ENCODE assay signal across 1 cellular context in the genomic region with DNA sequence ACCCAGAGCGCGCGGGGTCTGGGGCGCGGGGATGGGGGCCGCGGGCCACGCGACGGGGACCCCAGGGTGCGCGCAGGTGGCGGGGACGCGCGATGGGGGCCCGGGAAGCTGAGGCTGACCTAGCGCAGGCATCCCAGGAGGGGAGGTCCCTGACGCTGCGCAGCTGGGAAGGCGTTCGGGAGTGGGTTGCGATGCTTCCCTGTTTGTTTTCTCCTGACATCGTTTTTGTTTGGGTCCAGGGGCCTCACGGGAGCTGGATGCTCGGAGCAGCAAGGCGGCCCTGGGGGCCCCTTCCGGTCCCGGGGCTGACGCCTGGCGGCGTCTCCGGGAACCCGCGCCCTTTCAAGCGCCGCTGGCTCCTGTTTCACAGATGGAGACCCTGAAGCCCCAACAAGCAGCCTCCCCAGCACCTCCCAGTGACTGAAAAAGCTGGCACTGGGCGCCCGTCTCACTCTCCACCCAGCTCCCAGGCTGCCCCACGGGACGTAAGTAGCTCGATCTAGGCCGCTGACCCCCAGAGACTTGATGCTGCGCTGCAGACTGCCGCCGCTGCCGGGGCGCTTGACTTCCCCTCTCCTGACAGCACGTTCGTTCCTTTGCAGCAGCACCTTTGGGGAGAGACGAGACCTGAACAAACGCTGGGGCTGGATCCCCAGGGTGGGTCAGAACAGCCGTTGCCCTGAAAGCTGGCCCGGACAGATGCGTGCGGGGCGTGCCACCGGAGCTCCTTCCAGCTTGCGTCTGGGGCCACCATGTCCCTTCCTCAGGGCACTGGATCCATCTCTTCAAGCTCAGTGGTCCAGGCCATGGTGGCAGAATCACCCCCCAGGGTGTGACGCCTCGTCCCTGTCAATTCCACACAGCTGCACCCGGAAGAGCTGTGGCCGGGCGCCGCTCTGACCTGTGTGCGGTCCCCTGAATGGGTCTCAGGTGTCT.
TF ChIP-seq lines count a peak whose summit lies in the region.

No MANE protein-coding gene starts in this region.

TF ChIP-seq in H1, 55 proteins besides CTCF, POLR2A, EP300 and RAD21 (continued from another document):
- TF ChIP-seq SIN3A (conservative IDR thresholded peaks at IDR 0.05 in 1 of 2, IDR thresholded peaks at IDR 0.05 in 1 of 2; ENCODE audit: low read depth in 1 of 2, low read length in 2 of 2) (0 out of 4 replicates have a peak, but pooled peaks of 1 of the 2 experiments have one; percentile 61), SP2 (IDR thresholded peaks at IDR 0.05; ENCODE audit: low read length) (no peak), EZH2 (IDR thresholded peaks at IDR 0.05; ENCODE audit: low read depth, low read length, severe bottlenecking) (no peak), GTF2F1 (IDR thresholded peaks at IDR 0.05; ENCODE audit: borderline replicate concordance, low read depth, low read length) (no peak), SIX5 (IDR thresholded peaks at IDR 0.05; ENCODE audit: low read depth, low read length) (no peak), ASH2L (IDR thresholded peaks at IDR 0.05; ENCODE audit: low read length) (peak; percentile 86), JUN (IDR thresholded peaks at IDR 0.05; ENCODE audit: low read depth, low read length) (no peak), CHD1 (IDR thresholded peaks at IDR 0.05; ENCODE audit: low read depth, low read length) (no peak), CREB1 (IDR thresholded peaks at IDR 0.05) (no peak), CEBPB (IDR thresholded peaks at IDR 0.05; ENCODE audit: low read depth, low read length) (no peak), KDM4A (IDR thresholded peaks at IDR 0.05; ENCODE audit: low read depth, low read length, severe bottlenecking) (peak; percentile 71), KDM5A (IDR thresholded peaks at IDR 0.05; ENCODE audit: low read length) (no peak), KDM1A (IDR thresholded peaks at IDR 0.05; ENCODE audit: borderline replicate concordance, low read length) (no peak), PHF8 (conservative IDR thresholded peaks at IDR 0.05; ENCODE audit: low read depth, low read length) (no peak), SP4 (IDR thresholded peaks at IDR 0.05; ENCODE audit: low read length) (no peak), EGR1 (IDR thresholded peaks at IDR 0.05; ENCODE audit: borderline replicate concordance, low read depth, low read length) (no peak), RNF2 (IDR thresholded peaks at IDR 0.05; ENCODE audit: borderline replicate concordance, low read depth, low read length, missing control alignments, poor library complexity, severe bottlenecking) (no peak), HDAC6 (IDR thresholded peaks at IDR 0.05; ENCODE audit: low read depth, low read length) (no peak), ZNF274 (IDR thresholded peaks at IDR 0.05; ENCODE audit: borderline replicate concordance, extremely low read depth, low read length) (no peak), JUND (IDR thresholded peaks at IDR 0.05; ENCODE audit: low read length) (no peak), CTBP2 (IDR thresholded peaks at IDR 0.05; ENCODE audit: borderline replicate concordance, insufficient read depth, insufficient read length, low read length) (no peak), TAF1 (IDR thresholded peaks at IDR 0.05; ENCODE audit: low read depth, low read length) (no peak), YY1 (IDR thresholded peaks at IDR 0.05; ENCODE audit: low read depth, low read length) (no peak), TBP (IDR thresholded peaks at IDR 0.05; ENCODE audit: low read depth, low read length) (no peak), HDAC2 (IDR thresholded peaks at IDR 0.05; ENCODE audit: borderline replicate concordance in 1 of 2, low read depth in 2 of 2, low read length in 2 of 2) (peak in 1 of 2 experiments; percentile 64; a peak in 1 of 4 replicates), SRF (IDR thresholded peaks at IDR 0.05; ENCODE audit: low read depth, low read length) (no peak), SUZ12 (IDR thresholded peaks at IDR 0.05; ENCODE audit: low read length) (no peak), SAP30 (IDR thresholded peaks at IDR 0.05; ENCODE audit: insufficient read depth, insufficient replicate concordance, low read length) (peak; percentile 55), SIRT6 (IDR thresholded peaks at IDR 0.05; ENCODE audit: low read length) (no peak), RXRA (IDR thresholded peaks at IDR 0.05; ENCODE audit: insufficient read depth, low read depth, low read length) (no peak), POLR2AphosphoS5 (IDR thresholded peaks at IDR 0.05; ENCODE audit: low read depth, low read length) (no peak), RBBP5 (IDR thresholded peaks at IDR 0.05; ENCODE audit: borderline replicate concordance, low read depth, low read length) (no peak)
- TF ChIP-seq, protein P1, sequence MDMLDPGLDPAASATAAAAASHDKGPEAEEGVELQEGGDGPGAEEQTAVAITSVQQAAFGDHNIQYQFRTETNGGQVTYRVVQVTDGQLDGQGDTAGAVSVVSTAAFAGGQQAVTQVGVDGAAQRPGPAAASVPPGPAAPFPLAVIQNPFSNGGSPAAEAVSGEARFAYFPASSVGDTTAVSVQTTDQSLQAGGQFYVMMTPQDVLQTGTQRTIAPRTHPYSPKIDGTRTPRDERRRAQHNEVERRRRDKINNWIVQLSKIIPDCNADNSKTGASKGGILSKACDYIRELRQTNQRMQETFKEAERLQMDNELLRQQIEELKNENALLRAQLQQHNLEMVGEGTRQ (IDR thresholded peaks at IDR 0.05; ENCODE audit: low read length), result no peak
- TF ChIP-seq, protein P2, sequence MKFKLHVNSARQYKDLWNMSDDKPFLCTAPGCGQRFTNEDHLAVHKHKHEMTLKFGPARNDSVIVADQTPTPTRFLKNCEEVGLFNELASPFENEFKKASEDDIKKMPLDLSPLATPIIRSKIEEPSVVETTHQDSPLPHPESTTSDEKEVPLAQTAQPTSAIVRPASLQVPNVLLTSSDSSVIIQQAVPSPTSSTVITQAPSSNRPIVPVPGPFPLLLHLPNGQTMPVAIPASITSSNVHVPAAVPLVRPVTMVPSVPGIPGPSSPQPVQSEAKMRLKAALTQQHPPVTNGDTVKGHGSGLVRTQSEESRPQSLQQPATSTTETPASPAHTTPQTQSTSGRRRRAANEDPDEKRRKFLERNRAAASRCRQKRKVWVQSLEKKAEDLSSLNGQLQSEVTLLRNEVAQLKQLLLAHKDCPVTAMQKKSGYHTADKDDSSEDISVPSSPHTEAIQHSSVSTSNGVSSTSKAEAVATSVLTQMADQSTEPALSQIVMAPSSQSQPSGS (IDR thresholded peaks at IDR 0.05; ENCODE audit: low read length), result no peak
- TF ChIP-seq, protein P3, sequence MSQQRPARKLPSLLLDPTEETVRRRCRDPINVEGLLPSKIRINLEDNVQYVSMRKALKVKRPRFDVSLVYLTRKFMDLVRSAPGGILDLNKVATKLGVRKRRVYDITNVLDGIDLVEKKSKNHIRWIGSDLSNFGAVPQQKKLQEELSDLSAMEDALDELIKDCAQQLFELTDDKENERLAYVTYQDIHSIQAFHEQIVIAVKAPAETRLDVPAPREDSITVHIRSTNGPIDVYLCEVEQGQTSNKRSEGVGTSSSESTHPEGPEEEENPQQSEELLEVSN (IDR thresholded peaks at IDR 0.05), result no peak
- TF ChIP-seq, protein P4, sequence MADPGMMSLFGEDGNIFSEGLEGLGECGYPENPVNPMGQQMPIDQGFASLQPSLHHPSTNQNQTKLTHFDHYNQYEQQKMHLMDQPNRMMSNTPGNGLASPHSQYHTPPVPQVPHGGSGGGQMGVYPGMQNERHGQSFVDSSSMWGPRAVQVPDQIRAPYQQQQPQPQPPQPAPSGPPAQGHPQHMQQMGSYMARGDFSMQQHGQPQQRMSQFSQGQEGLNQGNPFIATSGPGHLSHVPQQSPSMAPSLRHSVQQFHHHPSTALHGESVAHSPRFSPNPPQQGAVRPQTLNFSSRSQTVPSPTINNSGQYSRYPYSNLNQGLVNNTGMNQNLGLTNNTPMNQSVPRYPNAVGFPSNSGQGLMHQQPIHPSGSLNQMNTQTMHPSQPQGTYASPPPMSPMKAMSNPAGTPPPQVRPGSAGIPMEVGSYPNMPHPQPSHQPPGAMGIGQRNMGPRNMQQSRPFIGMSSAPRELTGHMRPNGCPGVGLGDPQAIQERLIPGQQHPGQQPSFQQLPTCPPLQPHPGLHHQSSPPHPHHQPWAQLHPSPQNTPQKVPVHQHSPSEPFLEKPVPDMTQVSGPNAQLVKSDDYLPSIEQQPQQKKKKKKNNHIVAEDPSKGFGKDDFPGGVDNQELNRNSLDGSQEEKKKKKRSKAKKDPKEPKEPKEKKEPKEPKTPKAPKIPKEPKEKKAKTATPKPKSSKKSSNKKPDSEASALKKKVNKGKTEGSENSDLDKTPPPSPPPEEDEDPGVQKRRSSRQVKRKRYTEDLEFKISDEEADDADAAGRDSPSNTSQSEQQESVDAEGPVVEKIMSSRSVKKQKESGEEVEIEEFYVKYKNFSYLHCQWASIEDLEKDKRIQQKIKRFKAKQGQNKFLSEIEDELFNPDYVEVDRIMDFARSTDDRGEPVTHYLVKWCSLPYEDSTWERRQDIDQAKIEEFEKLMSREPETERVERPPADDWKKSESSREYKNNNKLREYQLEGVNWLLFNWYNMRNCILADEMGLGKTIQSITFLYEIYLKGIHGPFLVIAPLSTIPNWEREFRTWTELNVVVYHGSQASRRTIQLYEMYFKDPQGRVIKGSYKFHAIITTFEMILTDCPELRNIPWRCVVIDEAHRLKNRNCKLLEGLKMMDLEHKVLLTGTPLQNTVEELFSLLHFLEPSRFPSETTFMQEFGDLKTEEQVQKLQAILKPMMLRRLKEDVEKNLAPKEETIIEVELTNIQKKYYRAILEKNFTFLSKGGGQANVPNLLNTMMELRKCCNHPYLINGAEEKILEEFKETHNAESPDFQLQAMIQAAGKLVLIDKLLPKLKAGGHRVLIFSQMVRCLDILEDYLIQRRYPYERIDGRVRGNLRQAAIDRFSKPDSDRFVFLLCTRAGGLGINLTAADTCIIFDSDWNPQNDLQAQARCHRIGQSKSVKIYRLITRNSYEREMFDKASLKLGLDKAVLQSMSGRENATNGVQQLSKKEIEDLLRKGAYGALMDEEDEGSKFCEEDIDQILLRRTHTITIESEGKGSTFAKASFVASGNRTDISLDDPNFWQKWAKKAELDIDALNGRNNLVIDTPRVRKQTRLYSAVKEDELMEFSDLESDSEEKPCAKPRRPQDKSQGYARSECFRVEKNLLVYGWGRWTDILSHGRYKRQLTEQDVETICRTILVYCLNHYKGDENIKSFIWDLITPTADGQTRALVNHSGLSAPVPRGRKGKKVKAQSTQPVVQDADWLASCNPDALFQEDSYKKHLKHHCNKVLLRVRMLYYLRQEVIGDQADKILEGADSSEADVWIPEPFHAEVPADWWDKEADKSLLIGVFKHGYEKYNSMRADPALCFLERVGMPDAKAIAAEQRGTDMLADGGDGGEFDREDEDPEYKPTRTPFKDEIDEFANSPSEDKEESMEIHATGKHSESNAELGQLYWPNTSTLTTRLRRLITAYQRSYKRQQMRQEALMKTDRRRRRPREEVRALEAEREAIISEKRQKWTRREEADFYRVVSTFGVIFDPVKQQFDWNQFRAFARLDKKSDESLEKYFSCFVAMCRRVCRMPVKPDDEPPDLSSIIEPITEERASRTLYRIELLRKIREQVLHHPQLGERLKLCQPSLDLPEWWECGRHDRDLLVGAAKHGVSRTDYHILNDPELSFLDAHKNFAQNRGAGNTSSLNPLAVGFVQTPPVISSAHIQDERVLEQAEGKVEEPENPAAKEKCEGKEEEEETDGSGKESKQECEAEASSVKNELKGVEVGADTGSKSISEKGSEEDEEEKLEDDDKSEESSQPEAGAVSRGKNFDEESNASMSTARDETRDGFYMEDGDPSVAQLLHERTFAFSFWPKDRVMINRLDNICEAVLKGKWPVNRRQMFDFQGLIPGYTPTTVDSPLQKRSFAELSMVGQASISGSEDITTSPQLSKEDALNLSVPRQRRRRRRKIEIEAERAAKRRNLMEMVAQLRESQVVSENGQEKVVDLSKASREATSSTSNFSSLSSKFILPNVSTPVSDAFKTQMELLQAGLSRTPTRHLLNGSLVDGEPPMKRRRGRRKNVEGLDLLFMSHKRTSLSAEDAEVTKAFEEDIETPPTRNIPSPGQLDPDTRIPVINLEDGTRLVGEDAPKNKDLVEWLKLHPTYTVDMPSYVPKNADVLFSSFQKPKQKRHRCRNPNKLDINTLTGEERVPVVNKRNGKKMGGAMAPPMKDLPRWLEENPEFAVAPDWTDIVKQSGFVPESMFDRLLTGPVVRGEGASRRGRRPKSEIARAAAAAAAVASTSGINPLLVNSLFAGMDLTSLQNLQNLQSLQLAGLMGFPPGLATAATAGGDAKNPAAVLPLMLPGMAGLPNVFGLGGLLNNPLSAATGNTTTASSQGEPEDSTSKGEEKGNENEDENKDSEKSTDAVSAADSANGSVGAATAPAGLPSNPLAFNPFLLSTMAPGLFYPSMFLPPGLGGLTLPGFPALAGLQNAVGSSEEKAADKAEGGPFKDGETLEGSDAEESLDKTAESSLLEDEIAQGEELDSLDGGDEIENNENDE (IDR thresholded peaks at IDR 0.05; ENCODE audit: insufficient replicate concordance, low read length), result no peak
TF ChIP-seq in H1: peak in this region for 5.
